Comparison of ENCODE assay signal across 20 cellular contexts in the genomic region with DNA sequence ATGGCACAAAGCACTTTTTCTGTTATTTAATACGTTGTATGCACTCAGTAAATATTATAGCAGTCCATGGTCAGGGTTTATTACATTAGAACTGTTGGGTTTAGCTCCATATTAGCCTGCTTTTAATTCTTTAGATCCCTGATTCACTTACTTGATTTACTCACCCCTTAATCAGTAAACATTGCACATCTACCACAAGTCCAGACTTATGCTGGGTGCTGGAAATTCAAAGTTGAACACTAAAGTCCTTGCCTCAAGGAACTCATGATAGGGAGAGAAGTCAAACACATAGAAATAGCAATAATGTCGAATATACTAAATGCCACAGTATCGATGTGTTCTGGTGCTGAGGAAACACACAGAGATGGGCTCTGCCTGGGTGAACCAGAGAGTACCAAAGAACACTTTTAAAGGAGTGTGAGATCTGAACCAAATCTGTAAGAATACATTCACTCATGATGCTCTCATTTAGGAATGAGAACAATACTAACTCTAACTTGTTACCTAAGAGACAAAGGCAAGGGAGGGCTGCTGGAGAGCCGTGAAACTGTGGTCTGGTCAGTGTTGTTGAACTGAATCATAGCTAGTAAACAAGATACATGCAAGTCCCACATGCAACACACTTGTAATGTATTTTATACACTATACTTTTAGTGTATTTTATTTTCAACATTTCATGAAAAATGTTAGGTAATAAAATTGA. TPM values are rescaled to one million over a fixed set of nuclear protein-coding genes. Genes with fewer than 3 reads are reported as not detected.
DNase-seq lines count a peak whose midpoint lies in the region; ATAC-seq lines count a peak whose summit lies in the region.
"Had no signal": no experiment of that assay in that cellular context is flagged by ENCODE, and none has a peak within 500 bp of the region (broad histone marks: within the 10 kb centered on the region; RNA-seq: fewer than 3 reads in every experiment).

No MANE protein-coding gene starts in this region.

- peaks cover 58% of the 10 kb centered on the region for H3K36me3 Mint-ChIP-seq in stimulated activated naive CD8-positive, alpha-beta T cell treated with anti-CD3 and anti-CD28 coated beads, Interleukin-15, Interleukin-2, amounts not matched to agents 100 ng/mL and 50 ng/mL, for 24 hours (ENCODE audit: low read depth)
- H3K36me3 Mint-ChIP-seq in activated T-helper 17 cell treated with anti-CD3 and anti-CD28 coated beads, Interleukin-2, amount 50 U/mL, for 72 hours (ENCODE audit: low read depth) = peaks cover 75% of the 10 kb centered on the region

- ATAC-seq in stimulated activated naive CD8-positive, alpha-beta T cell treated with anti-CD3 and anti-CD28 coated beads, Interleukin-15, Interleukin-2, amounts not matched to agents 100 U/mL and 50 U/mL, for 24 hours = no peak
- no peak for ATAC-seq in activated T-helper 17 cell treated with anti-CD3 and anti-CD28 coated beads, Interleukin-2, amount 50 U/mL, for 72 hours (replicated peaks)
- ATAC-seq in esophagus mucosa = peak; percentile 59
- ATAC-seq in GM21381 (IDR thresholded peaks at IDR 0.05; ENCODE audit: unreplicated experiment) = no peak
- no peak for ATAC-seq in sciatic nerve
- ATAC-seq: activated CD4-positive, CD25-positive, alpha-beta regulatory T cell treated with anti-CD3 and anti-CD28 coated beads, Interleukin-2, amount 50 U/mL, for 24 hours; left lung had no signal

- H3K4me3 Mint-ChIP-seq in stimulated activated naive CD8-positive, alpha-beta T cell treated with anti-CD3 and anti-CD28 coated beads, Interleukin-15, Interleukin-2, amounts not matched to agents 100 ng/mL and 50 ng/mL, for 24 hours = peak overlapping the region; percentile 53
- peak overlapping the region; percentile 89 for H3K4me3 Mint-ChIP-seq in activated T-helper 17 cell treated with anti-CD3 and anti-CD28 coated beads, Interleukin-2, amount 50 U/mL, for 72 hours

- no peaks in the 10 kb centered on the region for H3K27me3 Mint-ChIP-seq in stimulated activated naive CD8-positive, alpha-beta T cell treated with anti-CD3 and anti-CD28 coated beads, Interleukin-15, Interleukin-2, amounts not matched to agents 100 ng/mL and 50 ng/mL, for 24 hours
- no peaks in the 10 kb centered on the region for H3K27me3 Mint-ChIP-seq in activated T-helper 17 cell treated with anti-CD3 and anti-CD28 coated beads, Interleukin-2, amount 50 U/mL, for 72 hours

- peaks cover 67% of the 10 kb centered on the region for H3K4me1 Mint-ChIP-seq in stimulated activated naive CD8-positive, alpha-beta T cell treated with anti-CD3 and anti-CD28 coated beads, Interleukin-15, Interleukin-2, amounts not matched to agents 100 ng/mL and 50 ng/mL, for 24 hours (ENCODE audit: low read depth)
- H3K4me1 Mint-ChIP-seq in activated T-helper 17 cell treated with anti-CD3 and anti-CD28 coated beads, Interleukin-2, amount 50 U/mL, for 72 hours = peaks cover 35% of the 10 kb centered on the region

- H3K27ac Mint-ChIP-seq in stimulated activated naive CD8-positive, alpha-beta T cell treated with anti-CD3 and anti-CD28 coated beads, Interleukin-15, Interleukin-2, amounts not matched to agents 100 ng/mL and 50 ng/mL, for 24 hours = peak overlapping the region; percentile 17
- H3K27ac Mint-ChIP-seq in activated T-helper 17 cell treated with anti-CD3 and anti-CD28 coated beads, Interleukin-2, amount 50 U/mL, for 72 hours = no peak overlapping the region

- no peaks in the 10 kb centered on the region for H3K9me3 Mint-ChIP-seq in stimulated activated naive CD8-positive, alpha-beta T cell treated with anti-CD3 and anti-CD28 coated beads, Interleukin-15, Interleukin-2, amounts not matched to agents 100 ng/mL and 50 ng/mL, for 24 hours
- H3K9me3 Mint-ChIP-seq in activated T-helper 17 cell treated with anti-CD3 and anti-CD28 coated beads, Interleukin-2, amount 50 U/mL, for 72 hours = no peaks in the 10 kb centered on the region

- no peak for DNase-seq in stimulated activated naive CD8-positive, alpha-beta T cell treated with anti-CD3 and anti-CD28 coated beads, Interleukin-15, Interleukin-2, amounts not matched to agents 100 U/mL and 50 U/mL, for 24 hours
- no peak for DNase-seq in sciatic nerve (ENCODE audit: low spot score)
- no peak for DNase-seq in HUDEP-2 (lab: John Stamatoyannopoulos, UW; ENCODE audit: unreplicated experiment in 76 of 76)
- DNase-seq: activated CD8-positive, alpha-beta memory T cell treated with anti-CD3 and anti-CD28 coated beads for 24 hours; Calu3; KBM-7; left lung; mesendoderm; MM.1S; NCI-H1417; NCI-H2029 treated with DMSO at 0.1 percent for 48 hours; NCI-H2227 treated with DMSO at 0.1 percent for 48 hours; NCI-H69; nucleus accumbens; trophoblast cell had no signal

- intact Hi-C loops in sciatic nerve (cut with DNase I) = no loop called here

RNA-seq across cellular contexts. Expression of gene STAT4, which starts 4.9 kb away (rescaled TPM):
- total RNA-seq in activated T-helper 17 cell treated with anti-CD3 and anti-CD28 coated beads, Interleukin-2, amount 50 U/mL, for 72 hours = 10 to 100 TPM; 38.0 to 51.7 TPM
- total RNA-seq in esophagus mucosa (0.88 TPM), sciatic nerve (3.5 TPM)
